In the genomic region with DNA sequence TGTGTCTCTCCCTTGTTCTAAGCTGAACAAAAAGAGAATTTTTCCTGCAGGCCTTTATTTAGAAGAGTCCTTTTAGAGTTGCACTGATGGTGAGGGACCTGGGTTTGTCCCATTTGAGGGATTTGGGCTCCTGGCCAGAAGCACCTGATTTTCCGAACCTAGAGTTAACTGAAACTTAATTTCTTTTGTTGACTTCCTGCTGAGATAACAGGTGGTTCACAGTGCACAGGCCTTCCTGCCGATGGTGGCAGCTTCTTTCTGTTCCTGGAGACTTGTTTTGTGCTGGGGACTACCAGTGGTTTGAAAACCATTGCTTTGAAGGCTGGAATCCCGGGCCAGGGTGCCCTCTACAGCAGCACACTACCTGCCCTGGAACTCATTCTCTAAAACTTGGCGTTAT, we compare ENCODE assay signal across 17 cellular contexts.
DNase-seq lines count a peak whose midpoint lies in the region; ATAC-seq and TF ChIP-seq lines count a peak whose summit lies in the region.
"Had no signal": no experiment of that assay in that cellular context is flagged by ENCODE, and none has a peak within 500 bp of the region (broad histone marks: within the 10 kb centered on the region; RNA-seq: fewer than 3 reads in every experiment).

No MANE protein-coding gene starts in this region.

- TF ChIP-seq CTCF in activated CD8-positive, alpha-beta T cell treated with anti-CD3 and anti-CD28 coated beads for 36 hours (IDR thresholded peaks at IDR 0.05): no peak
- TF ChIP-seq CTCF in type B pancreatic cell (conservative IDR thresholded peaks at IDR 0.05): no peak

- peaks cover 8% of the 10 kb centered on the region for H3K4me1 Mint-ChIP-seq in activated naive CD4-positive, alpha-beta T cell treated with anti-CD3 and anti-CD28 coated beads for 36 hours (ENCODE audit: low read depth)
- H3K4me1 Mint-ChIP-seq in activated CD8-positive, alpha-beta T cell treated with anti-CD3 and anti-CD28 coated beads for 36 hours (ENCODE audit: low read depth): peaks cover 8% of the 10 kb centered on the region
- peaks cover 7% of the 10 kb centered on the region for H3K4me1 Mint-ChIP-seq in type B pancreatic cell (ENCODE audit: unreplicated experiment)
- H3K4me1 Mint-ChIP-seq: activated B cell treated with CpG ODN at 0.5 μM for 24 hours; stimulated activated effector memory CD8-positive, alpha-beta T cell treated with anti-CD3 and anti-CD28 coated beads, Interleukin-12 subunit alpha, Interleukin-12 subunit beta, amount 100 ng/mL, for 72 hours had no signal

- no peaks in the 10 kb centered on the region for H3K27me3 Mint-ChIP-seq in activated naive CD4-positive, alpha-beta T cell treated with anti-CD3 and anti-CD28 coated beads for 36 hours (ENCODE audit: low read depth)
- H3K27me3 Mint-ChIP-seq in activated CD8-positive, alpha-beta T cell treated with anti-CD3 and anti-CD28 coated beads for 36 hours: no peaks in the 10 kb centered on the region
- H3K27me3 Mint-ChIP-seq in type B pancreatic cell: no peaks in the 10 kb centered on the region
- H3K27me3 Mint-ChIP-seq: activated B cell treated with CpG ODN at 0.5 μM for 24 hours had no signal

- peak; percentile 24 for DNase-seq in activated naive CD4-positive, alpha-beta T cell treated with anti-CD3 and anti-CD28 coated beads for 36 hours
- no peak for DNase-seq in activated naive CD4-positive, alpha-beta T cell treated with anti-CD3 and anti-CD28 coated beads, Interleukin-2, amount 50 U/mL, for 16 hours
- DNase-seq in activated CD8-positive, alpha-beta T cell treated with anti-CD3 and anti-CD28 coated beads for 36 hours: peak; percentile 4
- peak; percentile 3 for DNase-seq in superior temporal gyrus (ENCODE audit: extremely low spot score)
- no peak for DNase-seq in Kasumi-1 (lab: John Stamatoyannopoulos, UW)
- DNase-seq in type B pancreatic cell (ENCODE audit: extremely low spot score, unreplicated experiment): no peak
- DNase-seq in HK-2 (ENCODE audit: unreplicated experiment): no peak
- DNase-seq: activated B cell treated with CpG ODN at 0.5 μM for 24 hours; activated naive CD4-positive, alpha-beta T cell treated with Interleukin-2 at 50 U/mL for 16 hours; brain microvascular endothelial cell; heart left ventricle; midbrain; MV-4-11; NCI-H2107; upper lobe of right lung had no signal

- peak; percentile 61 for ATAC-seq in HG02678 (IDR thresholded peaks at IDR 0.05; ENCODE audit: unreplicated experiment)
- no peak for ATAC-seq in activated CD8-positive, alpha-beta T cell treated with anti-CD3 and anti-CD28 coated beads for 36 hours
- ATAC-seq: heart left ventricle; stimulated activated effector memory CD8-positive, alpha-beta T cell treated with anti-CD3 and anti-CD28 coated beads, Interleukin-12 subunit alpha, Interleukin-12 subunit beta, amount 100 ng/mL, for 72 hours; upper lobe of right lung had no signal

- H3K4me3 Mint-ChIP-seq in activated naive CD4-positive, alpha-beta T cell treated with anti-CD3 and anti-CD28 coated beads for 36 hours: no peak overlapping the region
- no peak overlapping the region for H3K4me3 Mint-ChIP-seq in activated CD8-positive, alpha-beta T cell treated with anti-CD3 and anti-CD28 coated beads for 36 hours
- no peak overlapping the region for H3K4me3 Mint-ChIP-seq in type B pancreatic cell
- H3K4me3 Mint-ChIP-seq: activated B cell treated with CpG ODN at 0.5 μM for 24 hours; stimulated activated effector memory CD8-positive, alpha-beta T cell treated with anti-CD3 and anti-CD28 coated beads, Interleukin-12 subunit alpha, Interleukin-12 subunit beta, amount 100 ng/mL, for 72 hours had no signal

- intact Hi-C loops in activated naive CD4-positive, alpha-beta T cell treated with anti-CD3 and anti-CD28 coated beads for 36 hours (cut with micrococcal nuclease): loop anchor here (5.0 kb wide), 1 partner anchor 78 kb away; no protein-coding TSS in a partner anchor
- intact Hi-C loops in activated CD8-positive, alpha-beta T cell treated with anti-CD3 and anti-CD28 coated beads for 36 hours (cut with micrococcal nuclease): no loop called here

- POLR2A ChIA-PET in activated CD8-positive, alpha-beta T cell treated with anti-CD3 and anti-CD28 coated beads for 36 hours (lab: Charles Lee): no interaction called here

- CTCF ChIA-PET in activated naive CD4-positive, alpha-beta T cell treated with anti-CD3 and anti-CD28 coated beads for 36 hours (lab: Charles Lee): interaction anchor here (0.6 to 2.2 kb wide), 3 partner anchors 91 to 337 kb away, joined by 3 to 7 read pairs (median 6); no protein-coding TSS in a partner anchor
- CTCF ChIA-PET in activated CD8-positive, alpha-beta T cell treated with anti-CD3 and anti-CD28 coated beads for 36 hours (lab: Charles Lee): interaction anchor here (2.9 kb wide), 1 partner anchor 372 kb away, joined by 26 read pairs; no protein-coding TSS in a partner anchor

- no peak overlapping the region for H3K27ac Mint-ChIP-seq in activated naive CD4-positive, alpha-beta T cell treated with anti-CD3 and anti-CD28 coated beads for 36 hours
- H3K27ac Mint-ChIP-seq in activated CD8-positive, alpha-beta T cell treated with anti-CD3 and anti-CD28 coated beads for 36 hours: no peak overlapping the region
- no peak overlapping the region for H3K27ac Mint-ChIP-seq in type B pancreatic cell
- H3K27ac Mint-ChIP-seq: activated B cell treated with CpG ODN at 0.5 μM for 24 hours; stimulated activated effector memory CD8-positive, alpha-beta T cell treated with anti-CD3 and anti-CD28 coated beads, Interleukin-12 subunit alpha, Interleukin-12 subunit beta, amount 100 ng/mL, for 72 hours had no signal

- no peaks in the 10 kb centered on the region for H3K36me3 Mint-ChIP-seq in activated naive CD4-positive, alpha-beta T cell treated with anti-CD3 and anti-CD28 coated beads for 36 hours (ENCODE audit: low read depth)
- H3K36me3 Mint-ChIP-seq in activated CD8-positive, alpha-beta T cell treated with anti-CD3 and anti-CD28 coated beads for 36 hours (ENCODE audit: low read depth): no peaks in the 10 kb centered on the region
- H3K36me3 Mint-ChIP-seq in type B pancreatic cell: no peaks in the 10 kb centered on the region
- H3K36me3 Mint-ChIP-seq: stimulated activated effector memory CD8-positive, alpha-beta T cell treated with anti-CD3 and anti-CD28 coated beads, Interleukin-12 subunit alpha, Interleukin-12 subunit beta, amount 100 ng/mL, for 72 hours had no signal

- H3K9me3 Mint-ChIP-seq in activated naive CD4-positive, alpha-beta T cell treated with anti-CD3 and anti-CD28 coated beads for 36 hours: no peaks in the 10 kb centered on the region
- no peaks in the 10 kb centered on the region for H3K9me3 Mint-ChIP-seq in activated CD8-positive, alpha-beta T cell treated with anti-CD3 and anti-CD28 coated beads for 36 hours
- no peaks in the 10 kb centered on the region for H3K9me3 Mint-ChIP-seq in type B pancreatic cell
- H3K9me3 Mint-ChIP-seq: activated B cell treated with CpG ODN at 0.5 μM for 24 hours; stimulated activated effector memory CD8-positive, alpha-beta T cell treated with anti-CD3 and anti-CD28 coated beads, Interleukin-12 subunit alpha, Interleukin-12 subunit beta, amount 100 ng/mL, for 72 hours had no signal

Comparison
In these comparisons a context has a peak if more than half of its experiments do, and no peak if none do; other contexts are left out.
1. DNase-seq: peak in activated naive CD4-positive, alpha-beta T cell treated with anti-CD3 and anti-CD28 coated beads for 36 hours (single experiment), activated CD8-positive, alpha-beta T cell treated with anti-CD3 and anti-CD28 coated beads for 36 hours (single experiment) and superior temporal gyrus (single experiment); none in activated naive CD4-positive, alpha-beta T cell treated with anti-CD3 and anti-CD28 coated beads, Interleukin-2, amount 50 U/mL, for 16 hours (single experiment), Kasumi-1 (0 of 2), type B pancreatic cell (single experiment) and HK-2 (single experiment).